In genomic region chr18:77207540-77207939, GRCh38 we compare ENCODE assay signal across 8 cellular contexts.
DNase-seq lines count a peak whose midpoint lies in the region; ATAC-seq lines count a peak whose summit lies in the region.

No MANE protein-coding gene starts in this region.

- H3K27me3 Mint-ChIP-seq in memory B cell, result peaks cover 7% of the 10 kb centered on the region

- peaks cover 18% of the 10 kb centered on the region for H3K4me1 Mint-ChIP-seq in memory B cell

- peaks cover 4% of the 10 kb centered on the region for H3K36me3 Mint-ChIP-seq in memory B cell

- H3K4me3 ChIP-seq in subcutaneous abdominal adipose tissue (ENCODE audit: low read depth in 1 of 5, low read length in 5 of 5), result peak overlapping the region in 1 of 5 donors; percentile 25

- no peak overlapping the region for H3K9ac ChIP-seq in subcutaneous abdominal adipose tissue (ENCODE audit: low read length in 5 of 5)

- H3K27ac Mint-ChIP-seq in memory B cell, result peak overlapping the region; percentile 24

- H3K9me3 ChIP-seq in subcutaneous abdominal adipose tissue (ENCODE audit: control insufficient read depth in 5 of 5, low read length in 5 of 5), result no peaks in the 10 kb centered on the region

- H3K4me1 ChIP-seq in subcutaneous abdominal adipose tissue (ENCODE audit: control insufficient read depth in 5 of 5, insufficient read depth in 5 of 5, low read length in 5 of 5), result peaks cover 0 to 45% (median 41%) of the 10 kb centered on the region in 5 donors

- H3K27ac ChIP-seq in subcutaneous abdominal adipose tissue (ENCODE audit: low read depth, low read length), result peak overlapping the region; percentile 11

- H3K9me3 Mint-ChIP-seq in memory B cell, result no peaks in the 10 kb centered on the region

- no peaks in the 10 kb centered on the region for H3K36me3 ChIP-seq in subcutaneous abdominal adipose tissue (ENCODE audit: control insufficient read depth in 5 of 5, insufficient read depth in 5 of 5, low read length in 5 of 5)

- H3K4me3 Mint-ChIP-seq in memory B cell, result peak overlapping the region; percentile 54

- ATAC-seq in GM21723 (IDR thresholded peaks at IDR 0.05; ENCODE audit: unreplicated experiment) (peak; percentile 48), memory B cell (ENCODE audit: low read depth) (peak; percentile 89), HG03025 (IDR thresholded peaks at IDR 0.05; ENCODE audit: low FRiP score, unreplicated experiment) (no peak)
- ATAC-seq in activated CD4-positive, CD25-positive, alpha-beta regulatory T cell treated with anti-CD3 and anti-CD28 coated beads, Interleukin-2, amount 50 U/mL, for 24 hours, result peak; percentile 48

- H3K27me3 ChIP-seq in subcutaneous abdominal adipose tissue (ENCODE audit: control insufficient read depth in 5 of 5, insufficient read depth in 4 of 5, low read length in 5 of 5), result no peaks in the 10 kb centered on the region

- DNase-seq in COR-L47 (lab: John Stamatoyannopoulos, UW), result peak; percentile 28
- peak; percentile 38 for DNase-seq in NCI-H1092 (lab: John Stamatoyannopoulos, UW)
- peak; percentile 28 for DNase-seq in effector CD4-positive, alpha-beta T cell
- DNase-seq in memory B cell (ENCODE audit: low spot score in 2 of 2), result peak in 1 of 2 donors; percentile 31
